Comparison of ENCODE assay signal across 20 cellular contexts in genomic region chr14:101456246-101457159, GRCh38.
DNase-seq lines count a peak whose midpoint lies in the region; ATAC-seq and TF ChIP-seq lines count a peak whose summit lies in the region.
"Had no signal": no experiment of that assay in that cellular context is flagged by ENCODE, and none has a peak within 500 bp of the region (broad histone marks: within the 10 kb centered on the region; RNA-seq: fewer than 3 reads in every experiment).

No MANE protein-coding gene starts in this region.

- no peak overlapping the region for H3K23ac ChIP-seq in neuronal stem cell (ENCODE audit: low read depth, low read length, poor library complexity)

- no peaks in the 10 kb centered on the region for H3K9me3 ChIP-seq in ES-I3 (ENCODE audit: control insufficient read depth, insufficient read depth, low read length)
- H3K9me3 ChIP-seq in iPS-18a (ENCODE audit: control insufficient read depth, low read depth, low read length), result no peaks in the 10 kb centered on the region
- H3K9me3 ChIP-seq in neuronal stem cell (replicated peaks in 1 of 2; ENCODE audit: control insufficient read depth in 2 of 2, insufficient read depth in 1 of 2, low read depth in 1 of 2, low read length in 2 of 2), result peaks cover 0 to 7% of the 10 kb centered on the region in 2 donors
- H3K9me3 ChIP-seq in vagina, result no peaks in the 10 kb centered on the region
- H3K9me3 ChIP-seq: heart right ventricle, SK-N-SH had no signal

- peak overlapping the region; percentile 68 for H2AFZ ChIP-seq in neuronal stem cell (ENCODE audit: low read length)

- H3K79me1 ChIP-seq in neuronal stem cell (ENCODE audit: low read depth, low read length), result no peaks in the 10 kb centered on the region

- H2BK120ac ChIP-seq in neuronal stem cell (ENCODE audit: low read depth, low read length), result no peak overlapping the region

- no peak overlapping the region for H4K91ac ChIP-seq in neuronal stem cell (ENCODE audit: low read depth, low read length, poor library complexity)

- no peak for ATAC-seq in GM19023 (IDR thresholded peaks at IDR 0.05; ENCODE audit: unreplicated experiment)
- ATAC-seq: activated CD4-positive, alpha-beta T cell treated with anti-CD3 and anti-CD28 coated beads for 36 hours; heart right ventricle; Panc1 had no signal

- H3K4me3 ChIP-seq in iPS-18a (ENCODE audit: low read length) (peak overlapping the region; percentile 14), neuronal stem cell (ENCODE audit: low read length in 2 of 2) (no peak overlapping the region), vagina (no peak overlapping the region)
- H3K4me3 ChIP-seq: heart right ventricle had no signal

- no CpG with 5 or more reads among the region's 31 CpGs for WGBS in neuronal stem cell (ENCODE audit: extremely low coverage in 2 of 2, insufficient read length in 2 of 2, insufficient replicate concordance in 1 of 2), 2 donors

- no peak overlapping the region for H3K14ac ChIP-seq in neuronal stem cell (ENCODE audit: low read length)

- H3K4me2 ChIP-seq in neuronal stem cell (ENCODE audit: insufficient read depth, low read length, poor library complexity, severe bottlenecking), result no peak overlapping the region
- H3K4me2 ChIP-seq: KMS-11, SK-N-SH had no signal

- H3K4me1 ChIP-seq in ES-I3 (ENCODE audit: insufficient read depth, low read length), result peaks cover 10% of the 10 kb centered on the region; the same call in 1 of the 2 replicates
- peaks cover 8% of the 10 kb centered on the region for H3K4me1 ChIP-seq in iPS-18a (ENCODE audit: control insufficient read depth, low read depth, low read length)
- peaks cover 2 to 7% of the 10 kb centered on the region in 2 donors for H3K4me1 ChIP-seq in neuronal stem cell (ENCODE audit: control insufficient read depth in 2 of 2, insufficient read depth in 1 of 2, low read depth in 1 of 2, low read length in 2 of 2)
- no peaks in the 10 kb centered on the region for H3K4me1 ChIP-seq in vagina

- H3K4ac ChIP-seq in neuronal stem cell (ENCODE audit: low read length), result no peak overlapping the region

- no peak overlapping the region for H3K27ac ChIP-seq in iPS-18a (ENCODE audit: low read length)
- no peak overlapping the region for H3K27ac ChIP-seq in neuronal stem cell (replicated peaks; ENCODE audit: low read length)
- H3K27ac ChIP-seq in vagina, result no peak overlapping the region
- H3K27ac ChIP-seq: heart right ventricle, KMS-11 had no signal

- H2BK12ac ChIP-seq in neuronal stem cell (ENCODE audit: low read length), result no peak overlapping the region

- H3K18ac ChIP-seq in neuronal stem cell (ENCODE audit: low read length), result peak overlapping the region; percentile 80

- TF ChIP-seq POLR2A in vagina (IDR thresholded peaks at IDR 0.05), result no peak

- peak overlapping the region; percentile 34; the same call in 1 of the 2 replicates for H3K9ac ChIP-seq in ES-I3 (ENCODE audit: low read depth, low read length)
- no peak overlapping the region for H3K9ac ChIP-seq in iPS-18a (ENCODE audit: low read length)
- H3K9ac ChIP-seq in neuronal stem cell (ENCODE audit: low read depth, low read length, poor library complexity), result no peak overlapping the region
- H3K9ac ChIP-seq: KMS-11, SK-N-SH had no signal

- H3K27me3 ChIP-seq in iPS-18a (ENCODE audit: control insufficient read depth, insufficient read depth, low read length), result peaks cover 78% of the 10 kb centered on the region
- H3K27me3 ChIP-seq in neuronal stem cell (ENCODE audit: control insufficient read depth in 3 of 3, insufficient read depth in 3 of 3, low read depth in 1 of 3, low read length in 3 of 3), result peaks cover 4 to 66% (median 49%) of the 10 kb centered on the region in 3 experiments
- H3K27me3 ChIP-seq in vagina, result no peaks in the 10 kb centered on the region

- H2BK15ac ChIP-seq in neuronal stem cell (ENCODE audit: low read length), result no peak overlapping the region

- H2BK5ac ChIP-seq in neuronal stem cell (ENCODE audit: low read length), result no peak overlapping the region

- no peak for TF ChIP-seq CTCF in vagina (IDR thresholded peaks at IDR 0.05)

- H4K8ac ChIP-seq in neuronal stem cell (ENCODE audit: low read depth, low read length), result no peak overlapping the region

- no peak overlapping the region for H2AK5ac ChIP-seq in neuronal stem cell (ENCODE audit: low read depth, low read length)

- H3K36me3 ChIP-seq in ES-I3 (ENCODE audit: insufficient read depth, low read length), result no peaks in the 10 kb centered on the region
- no peaks in the 10 kb centered on the region for H3K36me3 ChIP-seq in iPS-18a (ENCODE audit: control insufficient read depth, low read depth, low read length)
- no peaks in the 10 kb centered on the region for H3K36me3 ChIP-seq in neuronal stem cell (replicated peaks in 1 of 2; ENCODE audit: control insufficient read depth in 2 of 2, insufficient read depth in 2 of 2, low read length in 2 of 2)
- H3K36me3 ChIP-seq in vagina, result no peaks in the 10 kb centered on the region
- H3K36me3 ChIP-seq: heart right ventricle had no signal

- peak; percentile 51 for DNase-seq in MV-4-11 (lab: John Stamatoyannopoulos, UW)
- peak; percentile 20 for DNase-seq in neuronal stem cell (ENCODE audit: low spot score)
- no peak for DNase-seq in NCI-H1436 treated with DMSO at 0.1 percent for 48 hours (lab: John Stamatoyannopoulos, UW)
- no peak for DNase-seq in vagina (ENCODE audit: extremely low spot score in 2 of 2)
- DNase-seq in NCI-H1694 treated with DMSO at 0.1 percent for 48 hours (lab: John Stamatoyannopoulos, UW), result no peak
- DNase-seq: activated CD4-positive, alpha-beta T cell treated with anti-CD3 and anti-CD28 coated beads for 36 hours; activated gamma-delta T cell treated with Interleukin-2 at 50 U/mL for 16 hours; anterior cingulate cortex; CD8-positive, alpha-beta memory T cell; DMS79 treated with DMSO at 0.1 percent for 48 hours; heart right ventricle; NCI-H1105; SK-N-SH; stimulated activated CD4-positive, alpha-beta T cell treated with anti-CD3 and anti-CD28 coated beads, Interleukin-2, amount 100 ng/mL, for 24 hours; stimulated activated naive CD8-positive, alpha-beta T cell treated with anti-CD3 and anti-CD28 coated beads, Interleukin-15, amount 100 ng/mL, for 72 hours had no signal

- intact Hi-C loops in vagina (cut with DNase I), result no loop called here

Comparison
In these comparisons a context has a peak if more than half of its experiments do, and no peak if none do; other contexts are left out.
1. DNase-seq: peak in MV-4-11 (single experiment) and neuronal stem cell (single experiment); none in NCI-H1436 treated with DMSO at 0.1 percent for 48 hours (single experiment), vagina (0 of 2) and NCI-H1694 treated with DMSO at 0.1 percent for 48 hours (single experiment).